In the genomic region with DNA sequence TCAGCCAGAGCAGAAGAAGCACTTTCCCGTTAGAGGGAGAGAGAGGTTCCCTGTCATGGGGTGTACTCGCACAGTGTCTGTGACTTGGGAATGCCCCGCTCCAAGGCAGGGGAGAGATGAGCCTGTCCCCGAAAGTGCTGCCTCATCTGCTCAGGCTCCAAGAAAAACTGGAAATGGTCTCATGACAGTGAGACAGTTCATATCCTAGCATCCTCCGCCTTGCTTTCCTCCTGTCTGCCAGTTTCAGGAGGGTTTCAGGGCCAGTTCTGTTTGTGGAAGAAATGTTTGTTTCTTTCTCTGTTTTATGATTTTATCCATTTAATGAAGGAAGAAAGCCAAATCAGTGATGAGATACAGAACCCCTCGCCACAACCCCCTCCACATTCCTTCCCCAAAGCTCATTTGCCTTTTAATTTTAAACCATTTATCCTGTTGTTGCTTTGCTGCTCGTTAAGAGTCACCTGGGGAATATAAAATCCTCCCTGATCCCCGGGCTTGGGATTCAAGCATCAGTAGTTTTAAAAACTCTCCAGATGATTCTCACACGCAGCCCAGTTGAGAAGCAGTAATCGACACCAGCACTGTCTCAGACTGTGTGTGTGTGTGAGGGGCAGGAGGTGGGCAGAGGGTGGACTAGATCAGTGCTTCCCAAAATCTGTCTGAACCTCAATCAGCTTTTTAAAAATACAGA, we compare ENCODE assay signal across 22 cellular contexts.
DNase-seq lines count a peak whose midpoint lies in the region; ATAC-seq and TF ChIP-seq lines count a peak whose summit lies in the region.
"Had no signal": no experiment of that assay in that cellular context is flagged by ENCODE, and none has a peak within 500 bp of the region (broad histone marks: within the 10 kb centered on the region; RNA-seq: fewer than 3 reads in every experiment).

No MANE protein-coding gene starts in this region.

- H3K27ac ChIP-seq in AG04450 (ENCODE audit: low read depth, low read length) (peak overlapping the region; percentile 57), esophagus muscularis mucosa (replicated peaks in 1 of 4) (no peak overlapping the region), PC-3 (ENCODE audit: low read length) (no peak overlapping the region), lower lobe of right lung (no peak overlapping the region), ascending aorta (no peak overlapping the region)
- H3K27ac ChIP-seq: A549, PC-9, prostate gland, thyroid gland had no signal

- H3K27ac Mint-ChIP-seq in HFFc6 = peak overlapping the region; percentile 57
- H3K27ac Mint-ChIP-seq: activated CD8-positive, alpha-beta T cell treated with anti-CD3 and anti-CD28 coated beads, Interleukin-2, amount 10 ng/mL, durations not matched to agents 7 days and 5 days had no signal

- no peaks in the 10 kb centered on the region for H3K27me3 ChIP-seq in AG04450 (ENCODE audit: control insufficient read depth, insufficient read depth, low read length)
- no peaks in the 10 kb centered on the region for H3K27me3 ChIP-seq in esophagus muscularis mucosa
- H3K27me3 ChIP-seq in PC-3 (ENCODE audit: low read length) = no peaks in the 10 kb centered on the region
- H3K27me3 ChIP-seq in lower lobe of right lung (ENCODE audit: low read depth) = no peaks in the 10 kb centered on the region
- H3K27me3 ChIP-seq in ascending aorta = no peaks in the 10 kb centered on the region
- H3K27me3 ChIP-seq: thyroid gland had no signal

- H3K4me3 Mint-ChIP-seq in HFFc6 = no peak overlapping the region
- H3K4me3 Mint-ChIP-seq: activated CD8-positive, alpha-beta T cell treated with anti-CD3 and anti-CD28 coated beads, Interleukin-2, amount 10 ng/mL, durations not matched to agents 7 days and 5 days had no signal

- H3K27me3 Mint-ChIP-seq in HFFc6 (ENCODE audit: insufficient read depth) = peaks cover 2% of the 10 kb centered on the region

- no peaks in the 10 kb centered on the region for H3K9me2 ChIP-seq in PC-3 (replicated peaks; ENCODE audit: low read length)

- H3K9me3 Mint-ChIP-seq in HFFc6 = no peaks in the 10 kb centered on the region

- no peaks in the 10 kb centered on the region for H3F3A ChIP-seq in PC-3 (ENCODE audit: low read length, unreplicated experiment)

- no peak overlapping the region for H2AFZ ChIP-seq in PC-3 (ENCODE audit: low read length)
- H2AFZ ChIP-seq: PC-9 had no signal

- H3K9ac ChIP-seq in PC-3 (ENCODE audit: low read length) = no peak overlapping the region

- no peak for TF ChIP-seq CTCF in AG04450 (IDR thresholded peaks at IDR 0.05; ENCODE audit: low read depth, low read length)
- no peak for TF ChIP-seq CTCF in HFFc6 (IDR thresholded peaks at IDR 0.05)
- TF ChIP-seq CTCF in esophagus muscularis mucosa (IDR thresholded peaks at IDR 0.05) = no peak
- TF ChIP-seq CTCF in PC-3 (conservative IDR thresholded peaks at IDR 0.05; ENCODE audit: low read depth, low read length) = no peak
- TF ChIP-seq CTCF in lower lobe of right lung (IDR thresholded peaks at IDR 0.05) = no peak
- TF ChIP-seq CTCF in ascending aorta (IDR thresholded peaks at IDR 0.05) = no peak

- no peaks in the 10 kb centered on the region for H4K20me1 ChIP-seq in PC-3 (ENCODE audit: low read length)

- H3K4me3 ChIP-seq in AG04450 (ENCODE audit: low read depth, low read length) = no peak overlapping the region
- no peak overlapping the region for H3K4me3 ChIP-seq in esophagus muscularis mucosa
- H3K4me3 ChIP-seq in PC-3 (ENCODE audit: low read length) = no peak overlapping the region
- H3K4me3 ChIP-seq in lower lobe of right lung = no peak overlapping the region
- H3K4me3 ChIP-seq in ascending aorta = no peak overlapping the region
- H3K4me3 ChIP-seq: A549, PC-9, prostate gland, thyroid gland had no signal

- no peak for TF ChIP-seq EP300 in esophagus muscularis mucosa (IDR thresholded peaks at IDR 0.05)

- no TSS peak for BruUV-seq in PC-3 (replicated peaks; lab: Mats Ljungman, UMichigan)

- peak; percentile 86 for ATAC-seq in sciatic nerve
- ATAC-seq in PC-3 = no peak
- ATAC-seq in lower lobe of right lung = no peak
- ATAC-seq: A549; activated CD8-positive, alpha-beta T cell treated with anti-CD3 and anti-CD28 coated beads, Interleukin-2, amount 10 ng/mL, durations not matched to agents 7 days and 5 days had no signal

- DNase-seq in AG04450 (ENCODE audit: low read depth, low spot score) = no peak
- no peak for DNase-seq in HFFc6
- DNase-seq in esophagus muscularis mucosa (ENCODE audit: extremely low spot score) = peak; percentile 90
- DNase-seq in sciatic nerve (ENCODE audit: low spot score) = no peak
- DNase-seq in PC-3 = no peak
- no peak for DNase-seq in lower lobe of right lung
- no peak for DNase-seq in ascending aorta (ENCODE audit: low spot score in 2 of 2)
- no peak for DNase-seq in NCI-H187 treated with DMSO at 0.1 percent for 48 hours (lab: John Stamatoyannopoulos, UW)
- DNase-seq: activated CD4-positive, alpha-beta T cell treated with anti-CD3 and anti-CD28 coated beads for 1 hour; activated CD8-positive, alpha-beta T cell treated with anti-CD3 and anti-CD28 coated beads, Interleukin-2, amount 10 ng/mL, durations not matched to agents 7 days and 5 days; activated T-cell treated with anti-CD3 and anti-CD28 coated beads, Interleukin-2, amount 50 U/mL, for 1 hour; foreskin melanocyte; H7; hippocampal formation; NCI-H1092 treated with DMSO at 0.1 percent for 48 hours; NCI-H2171; PC-9; SHP77; SW 1271; thyroid gland had no signal

- no peaks in the 10 kb centered on the region for H3K36me3 Mint-ChIP-seq in HFFc6 (ENCODE audit: low read depth)

- peaks cover 49% of the 10 kb centered on the region for H3K4me1 Mint-ChIP-seq in HFFc6 (ENCODE audit: low read depth)

- CTCF ChIA-PET in AG04450 (lab: Charles Lee) (no interaction called here), PC-3 (lab: Charles Lee) (interaction anchor here (0.7 kb wide), 1 partner anchor 117 kb away, joined by 3 read pairs; no protein-coding TSS in a partner anchor)

- H3K36me3 ChIP-seq in esophagus muscularis mucosa = no peaks in the 10 kb centered on the region
- H3K36me3 ChIP-seq in PC-3 (ENCODE audit: low read depth, low read length) = no peaks in the 10 kb centered on the region
- no peaks in the 10 kb centered on the region for H3K36me3 ChIP-seq in lower lobe of right lung
- H3K36me3 ChIP-seq in ascending aorta = no peaks in the 10 kb centered on the region
- H3K36me3 ChIP-seq: prostate gland, thyroid gland had no signal

- H3K79me2 ChIP-seq in PC-3 (ENCODE audit: low read length) = no peaks in the 10 kb centered on the region

- no peak for TF ChIP-seq POLR2A in esophagus muscularis mucosa (IDR thresholded peaks at IDR 0.05; ENCODE audit: low read depth)

- POLR2A ChIA-PET in AG04450 (lab: Yijun Ruan, JAX) (no interaction called here), PC-3 (lab: Charles Lee; ENCODE audit: unreplicated experiment) (no interaction called here)

- WGBS in esophagus muscularis mucosa = 89% methylated on average over 10 of the region's 10 CpGs

- H3K9me3 ChIP-seq in AG04450 (ENCODE audit: control insufficient read depth, insufficient read depth, low read length) (no peaks in the 10 kb centered on the region), esophagus muscularis mucosa (no peaks in the 10 kb centered on the region), PC-3 (ENCODE audit: low read length) (no peaks in the 10 kb centered on the region), lower lobe of right lung (no peaks in the 10 kb centered on the region), ascending aorta (no peaks in the 10 kb centered on the region)
- H3K9me3 ChIP-seq: A549, prostate gland, thyroid gland had no signal

- no peak overlapping the region for H3K4me2 ChIP-seq in PC-3 (ENCODE audit: low read length)
- H3K4me2 ChIP-seq: A549, PC-9 had no signal

- intact Hi-C loops in esophagus muscularis mucosa (cut with DNase I) (no loop called here), sciatic nerve (cut with DNase I) (no loop called here), PC-3 (cut with micrococcal nuclease) (no loop called here), lower lobe of right lung (cut with DNase I) (no loop called here), ascending aorta (cut with DNase I) (no loop called here)

- H3K4me1 ChIP-seq in esophagus muscularis mucosa = no peaks in the 10 kb centered on the region
- peaks cover 22% of the 10 kb centered on the region for H3K4me1 ChIP-seq in PC-3 (ENCODE audit: insufficient read depth, low read length)
- H3K4me1 ChIP-seq in lower lobe of right lung = no peaks in the 10 kb centered on the region
- no peaks in the 10 kb centered on the region for H3K4me1 ChIP-seq in ascending aorta
- H3K4me1 ChIP-seq: A549, prostate gland, thyroid gland had no signal
